21 cellular contexts compared by ENCODE assay signal in the genomic region with DNA sequence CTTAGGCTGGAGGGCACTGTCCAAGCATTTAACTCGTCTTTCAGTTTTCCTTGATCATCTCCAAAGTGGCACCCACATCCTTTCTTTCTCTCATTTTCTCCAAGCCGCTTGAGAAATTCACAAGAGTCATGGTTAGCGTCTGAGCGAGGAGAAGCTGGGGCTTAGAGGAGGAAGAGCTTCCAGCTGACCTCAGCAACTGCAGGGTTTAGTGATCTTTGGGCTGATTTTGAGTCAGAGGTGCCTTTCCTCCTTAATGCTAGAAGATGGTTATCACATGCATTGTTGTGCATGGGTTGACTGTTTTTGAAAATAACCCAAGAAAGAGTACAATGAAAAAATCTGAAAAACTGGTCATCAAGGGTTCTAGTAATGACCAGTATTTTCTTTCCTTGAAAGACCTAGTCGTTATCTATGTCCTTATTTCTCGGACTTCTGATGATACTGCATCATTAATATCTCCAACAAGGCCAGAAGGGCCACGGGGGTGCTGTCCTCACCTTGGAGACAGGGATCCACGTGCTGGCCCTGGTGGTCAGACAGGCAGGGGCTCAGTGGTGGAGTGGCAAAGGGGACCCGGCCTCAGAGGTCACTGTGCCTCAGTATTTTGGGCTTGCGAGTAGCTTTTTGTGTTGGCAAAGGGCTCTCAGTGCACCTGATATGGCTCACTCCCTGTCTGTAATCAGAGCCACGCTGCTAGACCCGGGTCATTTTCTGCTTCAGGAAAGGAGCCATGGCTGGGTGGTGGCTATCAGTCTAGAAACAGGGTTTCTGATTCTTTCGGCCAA.
DNase-seq lines count a peak whose midpoint lies in the region; ATAC-seq, FAIRE-seq and TF ChIP-seq lines count a peak whose summit lies in the region.
"Had no signal": no experiment of that assay in that cellular context is flagged by ENCODE, and none has a peak within 500 bp of the region (broad histone marks: within the 10 kb centered on the region; RNA-seq: fewer than 3 reads in every experiment).

No MANE protein-coding gene starts in this region.

- CTCF ChIA-PET in HepG2 (lab: Yijun Ruan, JAX; ENCODE audit: low intra/inter-chr PET ratio, low total read pairs), result no interaction called here
- CTCF ChIA-PET in A673 (lab: Charles Lee), result no interaction called here

- peak; percentile 46 to 57 for DNase-seq in activated T-cell treated with anti-CD3 and anti-CD28 coated beads, Interleukin-2, amount 50 U/mL, for 72 hours
- no peak for DNase-seq in activated T-cell treated with anti-CD3 and anti-CD28 coated beads for 4 hours
- DNase-seq in GM20000 (ENCODE audit: low spot score), result peak; percentile 48
- no peak for DNase-seq in activated naive CD8-positive, alpha-beta T cell treated with anti-CD3 and anti-CD28 coated beads, Interleukin-2, amount 50 U/mL, for 24 hours
- DNase-seq in pons (ENCODE audit: low spot score), result peak; percentile 43
- DNase-seq in NCI-H345 (lab: John Stamatoyannopoulos, UW), result no peak
- DNase-seq in HepG2 (ENCODE audit: low spot score), result no peak
- no peak for DNase-seq in A673 (ENCODE audit: low spot score)
- DNase-seq: ACHN, amygdala, DMS53, gastrocnemius medialis, KG1, NCI-H2029, NCI-H446, nephron progenitor cell had no signal

- no peaks in the 10 kb centered on the region for H3K27me3 Mint-ChIP-seq in activated T-cell treated with anti-CD3 and anti-CD28 coated beads, Interleukin-2, amount 50 U/mL, for 72 hours (ENCODE audit: low read depth)
- no peaks in the 10 kb centered on the region for H3K27me3 Mint-ChIP-seq in activated naive CD8-positive, alpha-beta T cell treated with anti-CD3 and anti-CD28 coated beads, Interleukin-2, amount 50 U/mL, for 24 hours
- H3K27me3 Mint-ChIP-seq: CD4-positive, alpha-beta T cell had no signal

- no peaks in the 10 kb centered on the region for H3K9me3 Mint-ChIP-seq in activated T-cell treated with anti-CD3 and anti-CD28 coated beads, Interleukin-2, amount 50 U/mL, for 72 hours
- H3K9me3 Mint-ChIP-seq in activated naive CD8-positive, alpha-beta T cell treated with anti-CD3 and anti-CD28 coated beads, Interleukin-2, amount 50 U/mL, for 24 hours, result no peaks in the 10 kb centered on the region
- H3K9me3 Mint-ChIP-seq: CD4-positive, alpha-beta T cell; nephron progenitor cell had no signal

- 33% methylated on average over 7 of the region's 13 CpGs for WGBS in HepG2 (ENCODE audit: low lambda C conversion rate)

- no peak overlapping the region for H2AFZ ChIP-seq in HepG2 (ENCODE audit: low read length)

- no peak overlapping the region for H3K4me2 ChIP-seq in HepG2 (ENCODE audit: low read depth, low read length)

- no peaks in the 10 kb centered on the region for H3K36me3 Mint-ChIP-seq in activated T-cell treated with anti-CD3 and anti-CD28 coated beads, Interleukin-2, amount 50 U/mL, for 72 hours (ENCODE audit: insufficient read depth in 2 of 2)
- no peaks in the 10 kb centered on the region for H3K36me3 Mint-ChIP-seq in activated naive CD8-positive, alpha-beta T cell treated with anti-CD3 and anti-CD28 coated beads, Interleukin-2, amount 50 U/mL, for 24 hours (ENCODE audit: low read depth)

- POLR2A ChIA-PET in HepG2 (lab: Yijun Ruan, JAX) (no interaction called here), A673 (lab: Charles Lee; ENCODE audit: low non-redundant PET) (no interaction called here)

- H3K27ac ChIP-seq in HepG2 (ENCODE audit: extremely low read length, insufficient read depth, low read length) (no peak overlapping the region), A673 (ENCODE audit: low read depth, low read length, poor library complexity, severe bottlenecking) (no peak overlapping the region)
- H3K27ac ChIP-seq: RWPE1, thoracic aorta had no signal

- H3K27me3 ChIP-seq in HepG2 (ENCODE audit: control insufficient read depth in 1 of 2, insufficient read depth in 2 of 2, low read length in 2 of 2) (peaks cover 0 to 7% of the 10 kb centered on the region in 2 experiments; a peak in 3 of 5 replicates), A673 (replicated peaks; ENCODE audit: insufficient read depth, low read depth, low read length, poor library complexity) (no peaks in the 10 kb centered on the region)
- H3K27me3 ChIP-seq: gastrocnemius medialis had no signal

- in situ Hi-C loops in HepG2 (cut with HindIII; ENCODE audit: extremely low pct_ligation_motif_present, low pct_unique_long_range_greater_than_20kb), result loop anchor here (10.0 kb wide), 1 partner anchor 135 kb away; the partner anchor contains the start of gene GADD45G

- peaks cover 61% of the 10 kb centered on the region for H3K4me1 Mint-ChIP-seq in activated T-cell treated with anti-CD3 and anti-CD28 coated beads, Interleukin-2, amount 50 U/mL, for 72 hours (ENCODE audit: low read depth)
- H3K4me1 Mint-ChIP-seq in activated naive CD8-positive, alpha-beta T cell treated with anti-CD3 and anti-CD28 coated beads, Interleukin-2, amount 50 U/mL, for 24 hours, result peaks cover 57% of the 10 kb centered on the region

- FAIRE-seq in HepG2 (lab: Jason Lieb, UNC), result no peak
- FAIRE-seq: small intestine, TTC549 had no signal

- no peak for TF ChIP-seq RAD21 in HepG2 (CRISPR knock-in tag; IDR thresholded peaks at IDR 0.05)

- peak; percentile 56 to 76 for ATAC-seq in activated T-cell treated with anti-CD3 and anti-CD28 coated beads, Interleukin-2, amount 50 U/mL, for 72 hours (replicated peaks in 1 of 2)
- ATAC-seq in activated naive CD8-positive, alpha-beta T cell treated with anti-CD3 and anti-CD28 coated beads, Interleukin-2, amount 50 U/mL, for 24 hours, result no peak
- ATAC-seq in HepG2, result no peak

- peak overlapping the region; percentile 23 to 65 for H3K4me3 Mint-ChIP-seq in activated T-cell treated with anti-CD3 and anti-CD28 coated beads, Interleukin-2, amount 50 U/mL, for 72 hours
- no peak overlapping the region for H3K4me3 Mint-ChIP-seq in activated naive CD8-positive, alpha-beta T cell treated with anti-CD3 and anti-CD28 coated beads, Interleukin-2, amount 50 U/mL, for 24 hours
- H3K4me3 Mint-ChIP-seq: nephron progenitor cell had no signal

- BruUV-seq in HepG2 (replicated peaks; lab: Mats Ljungman, UMichigan) (no TSS peak), A673 (replicated peaks; lab: Mats Ljungman, UMichigan) (no TSS peak)

- H3K4me1 ChIP-seq in HepG2 (ENCODE audit: insufficient read depth, low read length) (no peaks in the 10 kb centered on the region), A673 (ENCODE audit: insufficient read depth, low read length, poor library complexity, severe bottlenecking) (no peaks in the 10 kb centered on the region)

- TF ChIP-seq POLR2A in HepG2 (IDR thresholded peaks at IDR 0.05; ENCODE audit: insufficient read depth in 1 of 2, low read depth in 2 of 2, low read length in 2 of 2), result no peak

- no peak overlapping the region for H3K9ac ChIP-seq in HepG2 (ENCODE audit: insufficient read depth, low read depth, low read length)

- H3K9me3 ChIP-seq in HepG2 (ENCODE audit: low read length) (no peaks in the 10 kb centered on the region), A673 (ENCODE audit: low read depth, low read length, poor library complexity, severe bottlenecking) (no peaks in the 10 kb centered on the region)
- H3K9me3 ChIP-seq: gastrocnemius medialis, thoracic aorta had no signal

- H3K4me3 ChIP-seq in HepG2 (replicated peaks in 1 of 3; ENCODE audit: insufficient read depth in 1 of 3, low read depth in 2 of 3, low read length in 3 of 3) (no peak overlapping the region), A673 (ENCODE audit: low read depth, low read length, poor library complexity, severe bottlenecking) (no peak overlapping the region)
- H3K4me3 ChIP-seq: gastrocnemius medialis, thoracic aorta had no signal

- TF ChIP-seq EP300 in HepG2 (IDR thresholded peaks at IDR 0.05; ENCODE audit: low read depth in 2 of 2, low read length in 2 of 2) (no peak), HepG2 (CRISPR knock-in tag; IDR thresholded peaks at IDR 0.05; ENCODE audit: borderline replicate concordance) (no peak)

- TF ChIP-seq CTCF in GM20000 (IDR thresholded peaks at IDR 0.05; ENCODE audit: extremely low read depth, missing control alignments) (no peak), HepG2 (CRISPR knock-in tag; IDR thresholded peaks at IDR 0.05) (no peak), A673 (conservative IDR thresholded peaks at IDR 0.05; ENCODE audit: low read depth, low read length) (no peak)

- no peaks in the 10 kb centered on the region for H4K20me1 ChIP-seq in HepG2 (ENCODE audit: insufficient read depth, low read length)

- intact Hi-C loops in HepG2 (cut with micrococcal nuclease; ENCODE audit: unreplicated experiment), result loop anchor here (5.0 to 10.0 kb wide), 2 partner anchors 137 to 365 kb away; no protein-coding TSS in a partner anchor
- intact Hi-C loops in A673 (cut with micrococcal nuclease; ENCODE audit: unreplicated experiment), result no loop called here

- H3K27ac Mint-ChIP-seq in activated T-cell treated with anti-CD3 and anti-CD28 coated beads, Interleukin-2, amount 50 U/mL, for 72 hours, result peak overlapping the region; percentile 53
- H3K27ac Mint-ChIP-seq in activated naive CD8-positive, alpha-beta T cell treated with anti-CD3 and anti-CD28 coated beads, Interleukin-2, amount 50 U/mL, for 24 hours, result peak overlapping the region; percentile 52
- H3K27ac Mint-ChIP-seq: CD4-positive, alpha-beta T cell; nephron progenitor cell had no signal

- H3K79me2 ChIP-seq in HepG2 (ENCODE audit: insufficient read depth, low read length), result no peaks in the 10 kb centered on the region

- H3K36me3 ChIP-seq in HepG2 (replicated peaks in 1 of 2; ENCODE audit: control insufficient read depth in 1 of 2, insufficient read depth in 2 of 2, low read length in 2 of 2) (no peaks in the 10 kb centered on the region), A673 (ENCODE audit: insufficient read depth, low read length, poor library complexity, severe bottlenecking) (no peaks in the 10 kb centered on the region)
- H3K36me3 ChIP-seq: gastrocnemius medialis, thoracic aorta had no signal

Comparison
In these comparisons a context has a peak if more than half of its experiments do, and no peak if none do; other contexts are left out.
1. DNase-seq: peak in activated T-cell treated with anti-CD3 and anti-CD28 coated beads, Interleukin-2, amount 50 U/mL, for 72 hours (2 of 2), GM20000 (single experiment) and pons (single experiment); none in activated T-cell treated with anti-CD3 and anti-CD28 coated beads for 4 hours (single experiment), activated naive CD8-positive, alpha-beta T cell treated with anti-CD3 and anti-CD28 coated beads, Interleukin-2, amount 50 U/mL, for 24 hours (single experiment), NCI-H345 (single experiment), HepG2 (single experiment) and A673 (single experiment).
2. ATAC-seq: peak in activated T-cell treated with anti-CD3 and anti-CD28 coated beads, Interleukin-2, amount 50 U/mL, for 72 hours (2 of 2); none in activated naive CD8-positive, alpha-beta T cell treated with anti-CD3 and anti-CD28 coated beads, Interleukin-2, amount 50 U/mL, for 24 hours (single experiment) and HepG2 (single experiment).